Comparison of ENCODE assay signal across 10 cellular contexts in genomic region chr13:44759723-44760360, GRCh38.
DNase-seq lines count a peak whose midpoint lies in the region; ATAC-seq and TF ChIP-seq lines count a peak whose summit lies in the region.
"Had no signal": no experiment of that assay in that cellular context is flagged by ENCODE, and none has a peak within 500 bp of the region (broad histone marks: within the 10 kb centered on the region; RNA-seq: fewer than 3 reads in every experiment).

No MANE protein-coding gene starts in this region.

- POLR2A ChIA-PET in CD4-positive, alpha-beta T cell (lab: Charles Lee), result no interaction called here

- no peaks in the 10 kb centered on the region for H3K27me3 Mint-ChIP-seq in CD4-positive, alpha-beta T cell

- H3K27ac Mint-ChIP-seq in CD4-positive, alpha-beta T cell, result no peak overlapping the region
- H3K27ac Mint-ChIP-seq: B cell; T-helper 2 cell treated with Interferon-gamma antibody and Interleukin-4, amounts not matched to agents 5 μg/mL and 100 μg/mL, for 36 hours had no signal

- no peak for TF ChIP-seq CTCF in CD4-positive, alpha-beta T cell (IDR thresholded peaks at IDR 0.05)
- no peak for TF ChIP-seq CTCF in GM20000 (IDR thresholded peaks at IDR 0.05; ENCODE audit: extremely low read depth, missing control alignments)

- CTCF ChIA-PET in CD4-positive, alpha-beta T cell (lab: Charles Lee), result no interaction called here

- no peaks in the 10 kb centered on the region for H3K27me3 ChIP-seq in ACC112 (ENCODE audit: insufficient read depth, low read length)
- no peaks in the 10 kb centered on the region for H3K27me3 ChIP-seq in mucosa of rectum (ENCODE audit: control insufficient read depth in 2 of 2, insufficient read depth in 2 of 2, low read length in 2 of 2)
- no peaks in the 10 kb centered on the region for H3K27me3 ChIP-seq in CD4-positive, alpha-beta T cell (ENCODE audit: control insufficient read depth, insufficient read depth, low read length)

- no peak overlapping the region for H3K4me3 Mint-ChIP-seq in CD4-positive, alpha-beta T cell
- H3K4me3 Mint-ChIP-seq: B cell; T-helper 2 cell treated with Interferon-gamma antibody and Interleukin-4, amounts not matched to agents 5 μg/mL and 100 μg/mL, for 36 hours had no signal

- peak overlapping the region; percentile 87 for H3K27ac ChIP-seq in ACC112 (ENCODE audit: low read depth, low read length)
- H3K27ac ChIP-seq in mucosa of rectum (ENCODE audit: low read depth in 2 of 2, low read length in 2 of 2), result peak overlapping the region; percentile 75 to 89
- H3K27ac ChIP-seq in CD4-positive, alpha-beta T cell (ENCODE audit: low read depth, low read length), result no peak overlapping the region

- no peak for ATAC-seq in CD4-positive, alpha-beta T cell (ENCODE audit: poor library complexity)
- ATAC-seq in GM21528 (IDR thresholded peaks at IDR 0.05; ENCODE audit: low FRiP score, unreplicated experiment), result no peak

- H2AFZ ChIP-seq in ACC112 (ENCODE audit: low read length, unreplicated experiment), result no peak overlapping the region

- peak overlapping the region; percentile 4 to 58 for H3K9ac ChIP-seq in mucosa of rectum (ENCODE audit: low read depth in 1 of 2, low read length in 2 of 2)

- no peaks in the 10 kb centered on the region for H3K4me1 Mint-ChIP-seq in CD4-positive, alpha-beta T cell (ENCODE audit: low read depth)
- H3K4me1 Mint-ChIP-seq: B cell had no signal

- H3K36me3 Mint-ChIP-seq in CD4-positive, alpha-beta T cell (ENCODE audit: low read depth), result no peaks in the 10 kb centered on the region

- H3K9me3 ChIP-seq in mucosa of rectum (ENCODE audit: control insufficient read depth in 2 of 2, low read length in 2 of 2), result no peaks in the 10 kb centered on the region
- H3K9me3 ChIP-seq in CD4-positive, alpha-beta T cell (ENCODE audit: control insufficient read depth, low read length), result no peaks in the 10 kb centered on the region

- DNase-seq in NCI-H1436 (lab: John Stamatoyannopoulos, UW) (peak; percentile 31), astrocyte of the hippocampus (ENCODE audit: low read depth, low spot score) (peak; percentile 42), GM20000 (ENCODE audit: low spot score) (no peak)
- DNase-seq in CD4-positive, alpha-beta T cell, result no peak
- DNase-seq in effector CD4-positive, alpha-beta T cell, result no peak

- H3K36me3 ChIP-seq in ACC112 (ENCODE audit: insufficient read depth, low read length), result no peaks in the 10 kb centered on the region
- H3K36me3 ChIP-seq in mucosa of rectum (ENCODE audit: control insufficient read depth in 2 of 2, insufficient read depth in 2 of 2, low read length in 2 of 2), result no peaks in the 10 kb centered on the region

- no peaks in the 10 kb centered on the region for H3K9me3 Mint-ChIP-seq in CD4-positive, alpha-beta T cell
- H3K9me3 Mint-ChIP-seq: T-helper 2 cell treated with Interferon-gamma antibody and Interleukin-4, amounts not matched to agents 5 μg/mL and 100 μg/mL, for 36 hours had no signal

- intact Hi-C loops in CD4-positive, alpha-beta T cell (cut with DNase I, micrococcal nuclease), result no loop called here

- H3K4me1 ChIP-seq in ACC112 (ENCODE audit: control insufficient read depth, insufficient read depth, low read length, unreplicated experiment), result peaks cover 45% of the 10 kb centered on the region
- peaks cover 55 to 75% of the 10 kb centered on the region in 2 donors for H3K4me1 ChIP-seq in mucosa of rectum (ENCODE audit: control insufficient read depth in 2 of 2, insufficient read depth in 2 of 2, low read length in 2 of 2)

- no peaks in the 10 kb centered on the region for H3K79me2 ChIP-seq in ACC112 (ENCODE audit: control insufficient read depth, insufficient read depth, low read length, unreplicated experiment)

- no peak overlapping the region for H3K4me3 ChIP-seq in ACC112 (ENCODE audit: low read depth, low read length)
- H3K4me3 ChIP-seq in mucosa of rectum (ENCODE audit: low read length in 2 of 2), result no peak overlapping the region

Comparison
In these comparisons a context has a peak if more than half of its experiments do, and no peak if none do; other contexts are left out.
1. DNase-seq: peak in NCI-H1436 (single experiment) and astrocyte of the hippocampus (single experiment); none in CD4-positive, alpha-beta T cell (0 of 10), effector CD4-positive, alpha-beta T cell (single experiment) and GM20000 (single experiment).